In genomic region chr6:12356983-12357972, GRCh38 we compare ENCODE assay signal across 10 cellular contexts.
DNase-seq lines count a peak whose midpoint lies in the region; ATAC-seq and TF ChIP-seq lines count a peak whose summit lies in the region.
"Had no signal": no experiment of that assay in that cellular context is flagged by ENCODE, and none has a peak within 500 bp of the region (broad histone marks: within the 10 kb centered on the region; RNA-seq: fewer than 3 reads in every experiment).

No MANE protein-coding gene starts in this region.

- H3K4me1 ChIP-seq in mesenchymal stem cell (ENCODE audit: control insufficient read depth, insufficient read depth, low read depth, low read length) (peaks cover 3% of the 10 kb centered on the region), BE2C (no peaks in the 10 kb centered on the region)

- peak overlapping the region; percentile 28 for H2AK5ac ChIP-seq in mesenchymal stem cell (ENCODE audit: low read length, severe bottlenecking)

- no peak overlapping the region for H3K4ac ChIP-seq in mesenchymal stem cell (ENCODE audit: low read depth in 1 of 2, low read length in 2 of 2)

- TF ChIP-seq CTCF in BE2C (IDR thresholded peaks at IDR 0.05; ENCODE audit: low read depth, low read length), result no peak

- no peak overlapping the region for H4K8ac ChIP-seq in mesenchymal stem cell (ENCODE audit: low read length)

- peak overlapping the region in 1 of 2 experiments; percentile 59 for H2BK12ac ChIP-seq in mesenchymal stem cell (ENCODE audit: low read length in 2 of 2)

- H3K23ac ChIP-seq in mesenchymal stem cell (ENCODE audit: low read length in 2 of 2), result no peak overlapping the region

- TF ChIP-seq POLR2A in GM18505 (IDR thresholded peaks at IDR 0.05; ENCODE audit: borderline replicate concordance, extremely low read depth, insufficient read depth, insufficient read length), result no peak

- H3K14ac ChIP-seq in mesenchymal stem cell (ENCODE audit: low read length in 2 of 2), result no peak overlapping the region

- H3K27ac ChIP-seq in mesenchymal stem cell (ENCODE audit: low read length, poor library complexity, severe bottlenecking), result no peak overlapping the region
- H3K27ac ChIP-seq: body of pancreas had no signal

- H3K4me3 ChIP-seq in mesenchymal stem cell (ENCODE audit: insufficient read depth in 1 of 2, low read depth in 1 of 2, low read length in 2 of 2), result peak overlapping the region in 1 of 2 experiments; percentile 22
- no peak overlapping the region for H3K4me3 ChIP-seq in BE2C (ENCODE audit: low read depth, low read length)
- H3K4me3 ChIP-seq: body of pancreas had no signal

- no peaks in the 10 kb centered on the region for H3K79me1 ChIP-seq in mesenchymal stem cell (replicated peaks; ENCODE audit: low read length, poor library complexity, severe bottlenecking)

- peak; percentile 68 for ATAC-seq in GM18505 (IDR thresholded peaks at IDR 0.05; ENCODE audit: unreplicated experiment)
- ATAC-seq in GM21619 (IDR thresholded peaks at IDR 0.05; ENCODE audit: unreplicated experiment), result peak; percentile 67
- peak; percentile 64 for ATAC-seq in HG03558 (IDR thresholded peaks at IDR 0.05; ENCODE audit: extremely low read depth, unreplicated experiment)
- no peak for ATAC-seq in esophagus mucosa
- ATAC-seq: body of pancreas had no signal

- WGBS in mesenchymal stem cell, result 97% methylated on average over 10 of the region's 11 CpGs

- no peak overlapping the region for H2BK15ac ChIP-seq in mesenchymal stem cell (ENCODE audit: low read depth, poor library complexity, severe bottlenecking)

- H2BK120ac ChIP-seq in mesenchymal stem cell (ENCODE audit: low read depth, low read length), result no peak overlapping the region

- H3K4me2 ChIP-seq in mesenchymal stem cell (ENCODE audit: low read length, poor library complexity, severe bottlenecking), result no peak overlapping the region

- no peak overlapping the region for H4K91ac ChIP-seq in mesenchymal stem cell (ENCODE audit: low read length)

- H3K27me3 ChIP-seq in mesenchymal stem cell (ENCODE audit: control insufficient read depth in 1 of 2, insufficient read depth in 1 of 2, low read length in 2 of 2), result no peaks in the 10 kb centered on the region
- no peaks in the 10 kb centered on the region for H3K27me3 ChIP-seq in BE2C
- H3K27me3 ChIP-seq: body of pancreas had no signal

- H2BK5ac ChIP-seq in mesenchymal stem cell (ENCODE audit: low read depth, low read length, poor library complexity, severe bottlenecking), result no peak overlapping the region

- H3K9me3 ChIP-seq in mesenchymal stem cell (ENCODE audit: control insufficient read depth, low read length), result no peaks in the 10 kb centered on the region
- H3K9me3 ChIP-seq in BE2C, result no peaks in the 10 kb centered on the region
- H3K9me3 ChIP-seq: body of pancreas had no signal

- no peak overlapping the region for H3K18ac ChIP-seq in mesenchymal stem cell (ENCODE audit: low read depth in 1 of 2, low read length in 2 of 2)

- DNase-seq in mesenchymal stem cell, result no peak
- DNase-seq in activated effector memory CD4-positive, alpha-beta T cell treated with anti-CD3 and anti-CD28 coated beads, Interleukin-2, amount 50 U/mL, for 16 hours, result no peak
- no peak for DNase-seq in BE2C
- no peak for DNase-seq in NCI-H748 (lab: John Stamatoyannopoulos, UW; ENCODE audit: unreplicated experiment)
- DNase-seq: NCI-H1105 had no signal

- H3K36me3 ChIP-seq in mesenchymal stem cell (ENCODE audit: control insufficient read depth in 1 of 2, insufficient read depth in 2 of 2, low read depth in 1 of 2, low read length in 2 of 2), result no peaks in the 10 kb centered on the region
- no peaks in the 10 kb centered on the region for H3K36me3 ChIP-seq in BE2C

- H3K9ac ChIP-seq in mesenchymal stem cell (ENCODE audit: low read length), result peak overlapping the region; percentile 51

- no peak overlapping the region for H2AFZ ChIP-seq in mesenchymal stem cell (ENCODE audit: low read depth, low read length)
